ENCODE assay signal across 18 cellular contexts in genomic region chr16:1258218-1258587, GRCh38. TPM values are rescaled to one million over a fixed set of nuclear protein-coding genes. Genes with fewer than 3 reads are reported as not detected.
"Had no signal": no experiment of that assay in that cellular context is flagged by ENCODE, and none has a peak within 500 bp of the region (broad histone marks: within the 10 kb centered on the region; RNA-seq: fewer than 3 reads in every experiment).

No MANE protein-coding gene starts in this region.

- H3K9me3 ChIP-seq: esophagus squamous epithelium, left ventricle myocardium inferior, suprapubic skin had no signal

- H3K4me3 ChIP-seq: coronary artery, left ventricle myocardium inferior had no signal

- DNase-seq: activated CD4-positive, alpha-beta T cell treated with anti-CD3 and anti-CD28 coated beads, Interleukin-2, amount 10 ng/mL, durations not matched to agents 7 days and 5 days; activated naive CD8-positive, alpha-beta T cell treated with anti-CD3 and anti-CD28 coated beads for 36 hours; central memory CD4-positive, alpha-beta T cell; esophagus squamous epithelium; hippocampal formation; kidney; left ventricle myocardium inferior; naive B cell; retina; stimulated activated CD4-positive, alpha-beta T cell treated with anti-CD3 and anti-CD28 coated beads, Interleukin-2, amount 100 ng/mL, for 48 hours; stimulated activated naive CD4-positive, alpha-beta T cell had no signal

- H3K36me3 ChIP-seq: esophagus squamous epithelium, left ventricle myocardium inferior, suprapubic skin had no signal

- H3K4me1 ChIP-seq: left ventricle myocardium inferior had no signal

- H3K27ac ChIP-seq: coronary artery, esophagus squamous epithelium, left ventricle myocardium inferior, suprapubic skin had no signal

- ATAC-seq: WTC11 had no signal

RNA-seq across cellular contexts. Expression of gene TPSD1, which starts 2.3 kb away (rescaled TPM):
- total RNA-seq: activated CD4-positive, alpha-beta T cell treated with anti-CD3 and anti-CD28 coated beads, Interleukin-2, amount 10 ng/mL, durations not matched to agents 7 days and 5 days; activated CD8-positive, alpha-beta memory T cell treated with anti-CD3 and anti-CD28 coated beads for 36 hours; activated naive CD8-positive, alpha-beta T cell treated with anti-CD3 and anti-CD28 coated beads for 36 hours; activated T-helper 1 cell treated with anti-CD3 and anti-CD28 coated beads, Interleukin-12 subunit alpha, Interleukin-12 subunit beta, Interleukin-2, Interleukin-4 antibody, amounts not matched to agents 30 ng/mL and 10 ng/mL and 1 ng/mL, durations not matched to agents 14 hours and 24 hours and 36 hours; fibroblast of villous mesenchyme; left ventricle myocardium inferior; mononuclear cell had no signal

RNA-seq across cellular contexts. Expression of gene TPSAB1, which starts 17.7 kb away (rescaled TPM):
- total RNA-seq: activated CD4-positive, alpha-beta T cell treated with anti-CD3 and anti-CD28 coated beads, Interleukin-2, amount 10 ng/mL, durations not matched to agents 7 days and 5 days; activated CD8-positive, alpha-beta memory T cell treated with anti-CD3 and anti-CD28 coated beads for 36 hours; activated naive CD8-positive, alpha-beta T cell treated with anti-CD3 and anti-CD28 coated beads for 36 hours; activated T-helper 1 cell treated with anti-CD3 and anti-CD28 coated beads, Interleukin-12 subunit alpha, Interleukin-12 subunit beta, Interleukin-2, Interleukin-4 antibody, amounts not matched to agents 30 ng/mL and 10 ng/mL and 1 ng/mL, durations not matched to agents 14 hours and 24 hours and 36 hours; fibroblast of villous mesenchyme; mononuclear cell; WTC11 had no signal

RNA-seq across cellular contexts. Expression of gene TPSB2, which starts 28.2 kb away (rescaled TPM):
- total RNA-seq: activated CD4-positive, alpha-beta T cell treated with anti-CD3 and anti-CD28 coated beads, Interleukin-2, amount 10 ng/mL, durations not matched to agents 7 days and 5 days; activated CD8-positive, alpha-beta memory T cell treated with anti-CD3 and anti-CD28 coated beads for 36 hours; activated naive CD8-positive, alpha-beta T cell treated with anti-CD3 and anti-CD28 coated beads for 36 hours; activated T-helper 1 cell treated with anti-CD3 and anti-CD28 coated beads, Interleukin-12 subunit alpha, Interleukin-12 subunit beta, Interleukin-2, Interleukin-4 antibody, amounts not matched to agents 30 ng/mL and 10 ng/mL and 1 ng/mL, durations not matched to agents 14 hours and 24 hours and 36 hours; fibroblast of villous mesenchyme; mononuclear cell had no signal

RNA-seq across cellular contexts. Expression of gene TPSG1, which starts 33.1 kb away (rescaled TPM):
- total RNA-seq: activated CD4-positive, alpha-beta T cell treated with anti-CD3 and anti-CD28 coated beads, Interleukin-2, amount 10 ng/mL, durations not matched to agents 7 days and 5 days; activated CD8-positive, alpha-beta memory T cell treated with anti-CD3 and anti-CD28 coated beads for 36 hours; activated naive CD8-positive, alpha-beta T cell treated with anti-CD3 and anti-CD28 coated beads for 36 hours; activated T-helper 1 cell treated with anti-CD3 and anti-CD28 coated beads, Interleukin-12 subunit alpha, Interleukin-12 subunit beta, Interleukin-2, Interleukin-4 antibody, amounts not matched to agents 30 ng/mL and 10 ng/mL and 1 ng/mL, durations not matched to agents 14 hours and 24 hours and 36 hours; fibroblast of villous mesenchyme; left ventricle myocardium inferior; mononuclear cell; WTC11 had no signal
